ENCODE assay signal across 11 cellular contexts in genomic region chr14:32724864-32725550, GRCh38.
A peak's percentile ranks its signal among the peaks of the same experiment; 100 is the strongest.
DNase-seq lines count a peak whose midpoint lies in the region; ATAC-seq, FAIRE-seq and TF ChIP-seq lines count a peak whose summit lies in the region.
"Had no signal": no experiment of that assay in that cellular context is flagged by ENCODE, and none has a peak within 500 bp of the region (broad histone marks: within the 10 kb centered on the region; RNA-seq: fewer than 3 reads in every experiment).

No MANE protein-coding gene starts in this region.

- TF ChIP-seq POLR2A in heart left ventricle (IDR thresholded peaks at IDR 0.05) = no peak

- no peak for FAIRE-seq in urothelium cell line (lab: Jason Lieb, UNC)

- intact Hi-C loops in Right ventricle myocardium superior (cut with DNase I) = no loop called here
- intact Hi-C loops in heart left ventricle (cut with DNase I) = loop anchor here in 2 of 10 donors (5.0 to 10.0 kb wide), 2 partner anchors 97 to 1070 kb away; no protein-coding TSS in a partner anchor
- intact Hi-C loops in naive thymus-derived CD4-positive, alpha-beta T cell (cut with micrococcal nuclease) = no loop called here

- ATAC-seq in Right ventricle myocardium superior (ENCODE audit: poor library complexity) = peak; percentile 26
- ATAC-seq in heart left ventricle = no peak
- ATAC-seq in HG03469 (IDR thresholded peaks at IDR 0.05; ENCODE audit: unreplicated experiment) = no peak
- ATAC-seq in naive thymus-derived CD4-positive, alpha-beta T cell = no peak

- no peak overlapping the region for H3K27ac Mint-ChIP-seq in naive thymus-derived CD4-positive, alpha-beta T cell
- H3K27ac Mint-ChIP-seq: activated CD4-positive, alpha-beta memory T cell treated with anti-CD3 and anti-CD28 coated beads for 36 hours had no signal

- no peaks in the 10 kb centered on the region for H3K9me3 Mint-ChIP-seq in naive thymus-derived CD4-positive, alpha-beta T cell
- H3K9me3 Mint-ChIP-seq: activated CD4-positive, alpha-beta memory T cell treated with anti-CD3 and anti-CD28 coated beads for 36 hours had no signal

- 8 to 18% (median 14%) methylated on average over 7 of the region's 7 CpGs for WGBS in heart left ventricle, 4 donors

- CTCF ChIA-PET in naive thymus-derived CD4-positive, alpha-beta T cell (lab: Charles Lee) = interaction anchor here (1.1 kb wide), 1 partner anchor 83 kb away, joined by 3 read pairs; no protein-coding TSS in a partner anchor

- H3K36me3 ChIP-seq in heart left ventricle = no peaks in the 10 kb centered on the region
- H3K36me3 ChIP-seq in naive thymus-derived CD4-positive, alpha-beta T cell (ENCODE audit: control insufficient read depth in 2 of 3, insufficient read depth in 3 of 3, low read length in 3 of 3) = no peaks in the 10 kb centered on the region
- H3K36me3 ChIP-seq: BLaER1 had no signal

- peaks cover 0 to 50% (median 13%) of the 10 kb centered on the region in 12 donors for H3K4me1 ChIP-seq in heart left ventricle
- H3K4me1 ChIP-seq in naive thymus-derived CD4-positive, alpha-beta T cell (ENCODE audit: control insufficient read depth in 2 of 2, insufficient read depth in 2 of 2, low read length in 2 of 2) = no peaks in the 10 kb centered on the region
- H3K4me1 ChIP-seq: BLaER1 had no signal

- H3K27me3 ChIP-seq in heart left ventricle = no peaks in the 10 kb centered on the region
- H3K27me3 ChIP-seq in naive thymus-derived CD4-positive, alpha-beta T cell (ENCODE audit: control insufficient read depth in 2 of 2, insufficient read depth in 2 of 2, low read length in 2 of 2) = no peaks in the 10 kb centered on the region
- H3K27me3 ChIP-seq: BLaER1 had no signal

- TF ChIP-seq CTCF in heart left ventricle (IDR thresholded peaks at IDR 0.05) (no peak), cardiac fibroblast (IDR thresholded peaks at IDR 0.05; ENCODE audit: low read depth, low read length) (no peak)

- no peak overlapping the region for H3K4me3 Mint-ChIP-seq in naive thymus-derived CD4-positive, alpha-beta T cell
- H3K4me3 Mint-ChIP-seq: activated CD4-positive, alpha-beta memory T cell treated with anti-CD3 and anti-CD28 coated beads for 36 hours had no signal

- DNase-seq in Right ventricle myocardium superior = no peak
- DNase-seq in heart left ventricle = no peak
- DNase-seq in cardiac fibroblast (ENCODE audit: low read depth in 2 of 2) = peak; percentile 82 to 92
- peak; percentile 59 for DNase-seq in kidney tubule cell (ENCODE audit: low spot score)
- DNase-seq in urothelium cell line (ENCODE audit: low spot score) = peak; percentile 55
- no peak for DNase-seq in NCI-H524 (lab: John Stamatoyannopoulos, UW)
- no peak for DNase-seq in naive thymus-derived CD4-positive, alpha-beta T cell
- DNase-seq: activated CD4-positive, alpha-beta memory T cell treated with anti-CD3 and anti-CD28 coated beads for 36 hours; stimulated activated naive CD4-positive, alpha-beta T cell had no signal

- H3K27me3 Mint-ChIP-seq in naive thymus-derived CD4-positive, alpha-beta T cell = peaks cover 0 to 4% (median 0%) of the 10 kb centered on the region in 5 donors
- H3K27me3 Mint-ChIP-seq: activated CD4-positive, alpha-beta memory T cell treated with anti-CD3 and anti-CD28 coated beads for 36 hours had no signal

- H3K4me3 ChIP-seq in heart left ventricle = peak overlapping the region in 6 of 12 donors; percentile 3 to 17 (median 10)
- H3K4me3 ChIP-seq in cardiac fibroblast (replicated peaks in 1 of 2; ENCODE audit: low read depth in 2 of 2, low read length in 2 of 2) = peak overlapping the region in 1 of 2 donors; percentile 33
- H3K4me3 ChIP-seq in naive thymus-derived CD4-positive, alpha-beta T cell (ENCODE audit: low read length) = no peak overlapping the region
- H3K4me3 ChIP-seq: BLaER1 had no signal

- H3K9me3 ChIP-seq in heart left ventricle = no peaks in the 10 kb centered on the region
- H3K9me3 ChIP-seq in naive thymus-derived CD4-positive, alpha-beta T cell (ENCODE audit: control insufficient read depth in 2 of 3, low read length in 3 of 3) = no peaks in the 10 kb centered on the region
- H3K9me3 ChIP-seq: BLaER1 had no signal

- peak overlapping the region in 6 of 12 donors; percentile 1 to 49 (median 16) for H3K27ac ChIP-seq in heart left ventricle
- H3K27ac ChIP-seq in naive thymus-derived CD4-positive, alpha-beta T cell (ENCODE audit: low read depth, low read length) = no peak overlapping the region
- H3K27ac ChIP-seq: BLaER1 had no signal

- H3K36me3 Mint-ChIP-seq in naive thymus-derived CD4-positive, alpha-beta T cell = no peaks in the 10 kb centered on the region
- H3K36me3 Mint-ChIP-seq: activated CD4-positive, alpha-beta memory T cell treated with anti-CD3 and anti-CD28 coated beads for 36 hours had no signal

- H3K4me1 Mint-ChIP-seq in naive thymus-derived CD4-positive, alpha-beta T cell = peaks cover 0 to 2% (median 0%) of the 10 kb centered on the region in 7 donors

- POLR2A ChIA-PET in naive thymus-derived CD4-positive, alpha-beta T cell (lab: Charles Lee) = no interaction called here

Comparison
In these comparisons a context has a peak if more than half of its experiments do, and no peak if none do; other contexts are left out.
1. DNase-seq: peak in cardiac fibroblast (2 of 2), kidney tubule cell (single experiment) and urothelium cell line (single experiment); none in Right ventricle myocardium superior (single experiment), heart left ventricle (0 of 5), NCI-H524 (0 of 2) and naive thymus-derived CD4-positive, alpha-beta T cell (0 of 9).